In genomic region chr6:139846538-139847321, GRCh38 we compare ENCODE assay signal across 9 cellular contexts.
DNase-seq lines count a peak whose midpoint lies in the region; ATAC-seq, FAIRE-seq and TF ChIP-seq lines count a peak whose summit lies in the region.
"Had no signal": no experiment of that assay in that cellular context is flagged by ENCODE, and none has a peak within 500 bp of the region (broad histone marks: within the 10 kb centered on the region; RNA-seq: fewer than 3 reads in every experiment).

No MANE protein-coding gene starts in this region.

- TF ChIP-seq CTCF in fibroblast of lung (conservative IDR thresholded peaks at IDR 0.05 in 1 of 2, IDR thresholded peaks at IDR 0.05 in 1 of 2; ENCODE audit: low read depth in 1 of 2, low read length in 2 of 2) (no peak), pancreas (IDR thresholded peaks at IDR 0.05) (no peak), vagina (IDR thresholded peaks at IDR 0.05) (no peak), osteocyte (IDR thresholded peaks at IDR 0.05) (no peak)

- H3K27me3 Mint-ChIP-seq in osteocyte (ENCODE audit: unreplicated experiment) = no peaks in the 10 kb centered on the region

- H3K36me3 Mint-ChIP-seq in osteocyte (ENCODE audit: unreplicated experiment) = peaks cover 6% of the 10 kb centered on the region

- H3K36me3 ChIP-seq in fibroblast of lung (ENCODE audit: control insufficient read depth, insufficient read depth, low read length) = no peaks in the 10 kb centered on the region
- no peaks in the 10 kb centered on the region for H3K36me3 ChIP-seq in pancreas
- H3K36me3 ChIP-seq in vagina = no peaks in the 10 kb centered on the region
- H3K36me3 ChIP-seq: breast epithelium had no signal

- H3K79me2 ChIP-seq in fibroblast of lung (ENCODE audit: control insufficient read depth, insufficient read depth, low read length) = no peaks in the 10 kb centered on the region

- no peak overlapping the region for H3K4me2 ChIP-seq in fibroblast of lung (ENCODE audit: extremely low read depth, insufficient read depth, low read length)

- FAIRE-seq in pancreas (lab: Jason Lieb, UNC) = no peak

- H2AFZ ChIP-seq in fibroblast of lung (ENCODE audit: low read length) = peak overlapping the region; percentile 20

- no peaks in the 10 kb centered on the region for H4K20me1 ChIP-seq in fibroblast of lung (ENCODE audit: control insufficient read depth, extremely low read depth, insufficient read depth, low read length)

- no peak overlapping the region for H3K4me3 ChIP-seq in fibroblast of lung (replicated peaks in 1 of 4; ENCODE audit: control extremely low read depth in 1 of 4, insufficient read depth in 1 of 4, low read depth in 3 of 4, low read length in 4 of 4)
- H3K4me3 ChIP-seq in pancreas = no peak overlapping the region
- H3K4me3 ChIP-seq in vagina = no peak overlapping the region
- H3K4me3 ChIP-seq: breast epithelium had no signal

- peaks cover 2% of the 10 kb centered on the region for H3K4me1 Mint-ChIP-seq in osteocyte (ENCODE audit: unreplicated experiment)

- H3K4me1 ChIP-seq in fibroblast of lung (ENCODE audit: control insufficient read depth, extremely low read depth, insufficient read depth, low read length) = no peaks in the 10 kb centered on the region
- H3K4me1 ChIP-seq in pancreas = peaks cover 0 to 6% (median 4%) of the 10 kb centered on the region in 3 donors
- no peaks in the 10 kb centered on the region for H3K4me1 ChIP-seq in vagina
- H3K4me1 ChIP-seq: breast epithelium had no signal

- intact Hi-C loops in pancreas (cut with DNase I) = no loop called here
- intact Hi-C loops in vagina (cut with DNase I) = no loop called here

- H3K9me3 Mint-ChIP-seq in osteocyte (ENCODE audit: unreplicated experiment) = peaks cover 24% of the 10 kb centered on the region

- no peak for TF ChIP-seq POLR2A in vagina (IDR thresholded peaks at IDR 0.05)

- no peak overlapping the region for H3K4me3 Mint-ChIP-seq in osteocyte (ENCODE audit: unreplicated experiment)

- H3K9ac ChIP-seq in fibroblast of lung (ENCODE audit: insufficient read depth, low read length) = no peak overlapping the region

- peak; percentile 41 to 56 for DNase-seq in Kasumi-1 (lab: John Stamatoyannopoulos, UW)
- no peak for DNase-seq in fibroblast of lung (ENCODE audit: low read depth in 2 of 2)
- DNase-seq in pancreas = no peak
- no peak for DNase-seq in vagina (ENCODE audit: extremely low spot score in 2 of 2)
- DNase-seq in NCI-H2107 (lab: John Stamatoyannopoulos, UW) = no peak
- DNase-seq in osteocyte (ENCODE audit: extremely low spot score, unreplicated experiment) = no peak
- DNase-seq: activated CD4-positive, alpha-beta T cell treated with anti-CD3 and anti-CD28 coated beads for 1 hour had no signal

- ATAC-seq in GM21423 (IDR thresholded peaks at IDR 0.05; ENCODE audit: unreplicated experiment) = peak; percentile 50
- peak in 3 of 4 donors; percentile 74 to 86 (median 83) for ATAC-seq in pancreas

- H3K27ac ChIP-seq in fibroblast of lung (ENCODE audit: insufficient read depth, low read length) = no peak overlapping the region
- peak overlapping the region in 2 of 4 donors; percentile 35 to 46 for H3K27ac ChIP-seq in pancreas
- H3K27ac ChIP-seq in vagina = no peak overlapping the region
- H3K27ac ChIP-seq: breast epithelium had no signal

- H3K27me3 ChIP-seq in fibroblast of lung (ENCODE audit: control insufficient read depth, insufficient read depth, low read length) = no peaks in the 10 kb centered on the region
- no peaks in the 10 kb centered on the region for H3K27me3 ChIP-seq in pancreas
- H3K27me3 ChIP-seq in vagina = no peaks in the 10 kb centered on the region
- H3K27me3 ChIP-seq: breast epithelium had no signal

- 59 to 63% methylated on average over 7 of the region's 7 CpGs for WGBS in pancreas, 2 donors

- H3K27ac Mint-ChIP-seq in osteocyte (ENCODE audit: unreplicated experiment) = no peak overlapping the region

- no peaks in the 10 kb centered on the region for H3K9me3 ChIP-seq in fibroblast of lung (ENCODE audit: control insufficient read depth, insufficient read depth, low read depth, low read length)
- H3K9me3 ChIP-seq in pancreas = no peaks in the 10 kb centered on the region
- no peaks in the 10 kb centered on the region for H3K9me3 ChIP-seq in vagina

Comparison
In these comparisons a context has a peak if more than half of its experiments do, and no peak if none do; other contexts are left out.
1. DNase-seq: peak in Kasumi-1 (2 of 2); none in fibroblast of lung (0 of 2), pancreas (0 of 6), vagina (0 of 2), NCI-H2107 (single experiment) and osteocyte (single experiment).